Comparison of ENCODE assay signal across 8 cellular contexts in genomic region chr1:211382714-211383480, GRCh38. TPM values are rescaled to one million over a fixed set of nuclear protein-coding genes. Genes with fewer than 3 reads are reported as not detected.
DNase-seq lines count a peak whose midpoint lies in the region; ATAC-seq and TF ChIP-seq lines count a peak whose summit lies in the region.

No MANE protein-coding gene starts in this region.

- TF ChIP-seq CTCF in astrocyte of the cerebellum (IDR thresholded peaks at IDR 0.05; ENCODE audit: low read depth, low read length, missing control alignments) = no peak
- TF ChIP-seq CTCF in hepatocyte (IDR thresholded peaks at IDR 0.05; ENCODE audit: poor library complexity) = no peak
- no peak for TF ChIP-seq CTCF in vagina (IDR thresholded peaks at IDR 0.05)

- H3K4me3 ChIP-seq in astrocyte of the cerebellum (ENCODE audit: low read depth, low read length) (peak overlapping the region; percentile 63), hepatocyte (peak overlapping the region; percentile 59), rectal smooth muscle tissue (ENCODE audit: low read length) (peak overlapping the region; percentile 85), vagina (peak overlapping the region; percentile 68 to 73)

- H4K20me1 ChIP-seq in hepatocyte (ENCODE audit: insufficient read depth, poor library complexity, severe bottlenecking) = no peaks in the 10 kb centered on the region

- H2AFZ ChIP-seq in hepatocyte = peak overlapping the region; percentile 64

- H3K4me2 ChIP-seq in hepatocyte = peak overlapping the region; percentile 68

- in situ Hi-C loops in astrocyte of the cerebellum (cut with HindIII; ENCODE audit: low sequenced_read_pairs) = no loop called here

- H3K27me3 ChIP-seq in hepatocyte (no peaks in the 10 kb centered on the region), rectal smooth muscle tissue (ENCODE audit: control insufficient read depth, insufficient read depth, low read length) (no peaks in the 10 kb centered on the region), vagina (no peaks in the 10 kb centered on the region)

- ATAC-seq in GM18502 (IDR thresholded peaks at IDR 0.05; ENCODE audit: poor library complexity, unreplicated experiment) (peak; percentile 95), HG02870 (IDR thresholded peaks at IDR 0.05; ENCODE audit: unreplicated experiment) (peak; percentile 87)

- peak overlapping the region; percentile 97 for H3K27ac ChIP-seq in hepatocyte
- peak overlapping the region; percentile 96 for H3K27ac ChIP-seq in rectal smooth muscle tissue (ENCODE audit: low read depth, low read length)
- peak overlapping the region; percentile 90 for H3K27ac ChIP-seq in vagina

- intact Hi-C loops in vagina (cut with DNase I) = no loop called here

- peak in 1 of 2 donors; percentile 85 for TF ChIP-seq POLR2A in vagina (IDR thresholded peaks at IDR 0.05)

- no peaks in the 10 kb centered on the region for H3K36me3 ChIP-seq in hepatocyte (replicated peaks; ENCODE audit: insufficient read depth, low read depth)
- H3K36me3 ChIP-seq in rectal smooth muscle tissue (ENCODE audit: control insufficient read depth, insufficient read depth, low read length) = no peaks in the 10 kb centered on the region
- H3K36me3 ChIP-seq in vagina = no peaks in the 10 kb centered on the region

- no peaks in the 10 kb centered on the region for H3K4me1 ChIP-seq in hepatocyte (ENCODE audit: insufficient read depth)
- H3K4me1 ChIP-seq in rectal smooth muscle tissue (ENCODE audit: control insufficient read depth, insufficient read depth, low read length) = peaks cover 2% of the 10 kb centered on the region
- H3K4me1 ChIP-seq in vagina = peaks cover 11% of the 10 kb centered on the region

- 13% methylated on average over 49 of the region's 49 CpGs for WGBS in hepatocyte (ENCODE audit: low lambda C conversion rate, missing lambda C conversion rate)

- peaks cover 3% of the 10 kb centered on the region for H3K79me2 ChIP-seq in hepatocyte

- H3K9me2 ChIP-seq in hepatocyte (replicated peaks; ENCODE audit: insufficient read depth) = no peaks in the 10 kb centered on the region

- peak; percentile 87 to 92 for DNase-seq in NCI-H1930 (lab: John Stamatoyannopoulos, UW)
- DNase-seq in T1000 (lab: John Stamatoyannopoulos, UW) = peak; percentile 69
- peak; percentile 77 for DNase-seq in astrocyte of the cerebellum (ENCODE audit: low read depth)
- DNase-seq in hepatocyte (ENCODE audit: low spot score) = peak; percentile 96
- peak in 1 of 2 donors; percentile 95 for DNase-seq in vagina (ENCODE audit: extremely low spot score in 2 of 2)

- no peaks in the 10 kb centered on the region for H3K9me3 ChIP-seq in hepatocyte (ENCODE audit: low read depth)
- H3K9me3 ChIP-seq in vagina = no peaks in the 10 kb centered on the region

- peak overlapping the region; percentile 74 for H3K9ac ChIP-seq in rectal smooth muscle tissue (ENCODE audit: low read length)

RNA-seq across cellular contexts. Expression of gene TRAF5, which starts 56.3 kb away (rescaled TPM):
- 8.3 and 8.8 TPM in 2 replicates for total RNA-seq in hepatocyte
- 3.9 and 5.5 TPM in 2 replicates for polyA plus RNA-seq in hepatocyte
- 14.0 TPM for total RNA-seq in vagina
